In the genomic region with DNA sequence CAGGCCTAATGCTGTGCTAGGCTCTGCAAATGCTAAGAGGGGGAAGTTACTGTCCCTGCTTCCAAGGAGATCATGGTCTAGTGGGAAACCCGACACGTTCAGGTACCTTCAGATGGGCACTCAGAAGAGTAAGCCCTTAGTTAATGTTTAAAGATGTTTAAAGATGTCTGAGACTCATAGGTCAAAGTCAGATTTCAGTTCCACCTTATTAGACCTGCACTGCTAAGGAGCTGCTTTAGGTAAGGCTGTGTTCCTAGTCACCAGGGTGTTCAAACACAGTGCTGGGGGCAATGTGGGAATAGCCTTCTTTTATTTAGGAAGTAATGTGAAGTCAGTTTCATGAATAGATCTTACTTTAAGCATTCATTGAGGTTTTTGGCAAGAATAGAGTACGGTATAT, we compare ENCODE assay signal across 20 cellular contexts. TPM values are rescaled to one million over a fixed set of nuclear protein-coding genes. Genes with fewer than 3 reads are reported as not detected.
"Had no signal": no experiment of that assay in that cellular context is flagged by ENCODE, and none has a peak within 500 bp of the region (broad histone marks: within the 10 kb centered on the region; RNA-seq: fewer than 3 reads in every experiment).

No MANE protein-coding gene starts in this region.

- H3K4me3 ChIP-seq: coronary artery, pancreas, sigmoid colon, spleen, tibial artery had no signal

- H3K27ac ChIP-seq: brain microvascular endothelial cell, coronary artery, pancreas, sigmoid colon, spleen, tibial artery had no signal

- H3K36me3 ChIP-seq: pancreas had no signal

- H3K4me1 ChIP-seq: pancreas had no signal

- H3K9me3 ChIP-seq: pancreas, sigmoid colon, spleen, tibial artery had no signal

- DNase-seq: activated CD4-positive, alpha-beta T cell treated with anti-CD3 and anti-CD28 coated beads, Interleukin-2, amount 50 U/mL, for 4 hours; activated naive CD4-positive, alpha-beta T cell treated with anti-CD3 and anti-CD28 coated beads for 36 hours; anterior cingulate cortex; brain microvascular endothelial cell; erythroblast; foreskin melanocyte; glutamatergic neuron; hypothalamus; naive B cell; sigmoid colon; stimulated activated CD4-positive, alpha-beta T cell treated with anti-CD3 and anti-CD28 coated beads, Interleukin-4, amount 100 ng/mL, for 4 hours; stimulated activated naive CD4-positive, alpha-beta T cell treated with Interleukin-2 at 50 U/mL for 16 hours; tibial artery had no signal

- H3K27me3 ChIP-seq: brain microvascular endothelial cell, pancreas, sigmoid colon, spleen, tibial artery had no signal

- ATAC-seq: activated T-helper 17 cell treated with anti-CD3 and anti-CD28 coated beads, Interleukin-2, amount 50 U/mL, for 72 hours; pancreas had no signal

RNA-seq across cellular contexts. Expression of gene PKLR, which starts 15.7 kb away (rescaled TPM):
- total RNA-seq: activated naive CD4-positive, alpha-beta T cell treated with anti-CD3 and anti-CD28 coated beads for 36 hours; activated T-helper 17 cell treated with anti-CD3 and anti-CD28 coated beads, Interleukin-2, amount 50 U/mL, for 72 hours; mononuclear cell; sigmoid colon; subcutaneous adipose tissue; T-helper 1 cell treated with Interleukin-12 subunit alpha and Interleukin-12 subunit beta and Interleukin-4 antibody, amounts not matched to agents 30 ng/mL and 1 ng/mL, for 36 hours had no signal
